Comparison of ENCODE assay signal across 27 cellular contexts in genomic region chr7:111892568-111892967, GRCh38.
"Had no signal": no experiment of that assay in that cellular context is flagged by ENCODE, and none has a peak within 500 bp of the region (broad histone marks: within the 10 kb centered on the region; RNA-seq: fewer than 3 reads in every experiment).

No MANE protein-coding gene starts in this region.

- DNase-seq: naive thymus-derived CD8-positive, alpha-beta T cell; occipital lobe; ovary; posterior cingulate gyrus; psoas muscle; right cardiac atrium; right lobe of liver; sigmoid colon; small intestine; stimulated activated CD4-positive, alpha-beta T cell treated with anti-CD3 and anti-CD28 coated beads, Interleukin-15, amount 100 ng/mL, for 24 hours; stimulated activated CD4-positive, alpha-beta T cell treated with anti-CD3 and anti-CD28 coated beads, Interleukin-2, amount 100 ng/mL, for 24 hours; stimulated activated CD4-positive, alpha-beta T cell treated with anti-CD3 and anti-CD28 coated beads, Interleukin-2, amount 100 ng/mL, for 48 hours; stimulated activated CD4-positive, alpha-beta T cell treated with anti-CD3 and anti-CD28 coated beads, Interleukin-4, amount 100 ng/mL, for 24 hours; stimulated activated naive CD4-positive, alpha-beta T cell; stimulated activated naive CD8-positive, alpha-beta T cell treated with anti-CD3 and anti-CD28 coated beads, Interleukin-15, amount 100 ng/mL, for 72 hours; stimulated activated naive CD8-positive, alpha-beta T cell treated with anti-CD3 and anti-CD28 coated beads, Interleukin-15, Interleukin-2, amounts not matched to agents 100 U/mL and 50 U/mL, for 24 hours; substantia nigra; thyroid gland; trophoblast cell; upper lobe of left lung had no signal

- H3K4me1 ChIP-seq: neural progenitor cell, parathyroid adenoma, psoas muscle, right lobe of liver, sigmoid colon, thyroid gland, tibial nerve, upper lobe of left lung, vagina had no signal

- ATAC-seq: naive thymus-derived CD8-positive, alpha-beta T cell; natural killer cell treated with Interleukin-12 subunit alpha and Interleukin-12 subunit beta and Interleukin-15 and Interleukin-18, amount 100 ng/mL, for 72 hours; psoas muscle; right cardiac atrium; right lobe of liver; stimulated activated effector memory CD8-positive, alpha-beta T cell treated with anti-CD3 and anti-CD28 coated beads, Interleukin-12 subunit alpha, Interleukin-12 subunit beta, amount 100 ng/mL, for 72 hours; stimulated activated naive CD8-positive, alpha-beta T cell treated with anti-CD3 and anti-CD28 coated beads, Interleukin-15, amount 100 ng/mL, for 72 hours; stimulated activated naive CD8-positive, alpha-beta T cell treated with anti-CD3 and anti-CD28 coated beads, Interleukin-15, Interleukin-2, amounts not matched to agents 100 U/mL and 50 U/mL, for 24 hours had no signal

- H2AFZ ChIP-seq: neural progenitor cell, parathyroid adenoma had no signal

- H3K27me3 ChIP-seq: neural progenitor cell, ovary, right lobe of liver, sigmoid colon, thyroid gland, tibial nerve, upper lobe of left lung, vagina had no signal

- H3K9ac ChIP-seq: neural progenitor cell, parathyroid adenoma had no signal

- H3K36me3 ChIP-seq: neural progenitor cell, ovary, right lobe of liver, sigmoid colon, thoracic aorta, thyroid gland, vagina had no signal

- H3K79me2 ChIP-seq: parathyroid adenoma had no signal

- H3K4me2 ChIP-seq: neural progenitor cell had no signal

- H3K4me3 ChIP-seq: neural progenitor cell, ovary, psoas muscle, right lobe of liver, sigmoid colon, thoracic aorta, thyroid gland, tibial nerve, upper lobe of left lung, vagina had no signal

- H3K27ac ChIP-seq: neural progenitor cell, ovary, parathyroid adenoma, psoas muscle, right lobe of liver, sigmoid colon, thoracic aorta, thyroid gland, tibial nerve, vagina had no signal

- H3K9me3 ChIP-seq: ovary, psoas muscle, right lobe of liver, sigmoid colon, thoracic aorta, thyroid gland, tibial nerve, upper lobe of left lung, vagina had no signal
